ENCODE assay signal across 1 cellular context in the genomic region with DNA sequence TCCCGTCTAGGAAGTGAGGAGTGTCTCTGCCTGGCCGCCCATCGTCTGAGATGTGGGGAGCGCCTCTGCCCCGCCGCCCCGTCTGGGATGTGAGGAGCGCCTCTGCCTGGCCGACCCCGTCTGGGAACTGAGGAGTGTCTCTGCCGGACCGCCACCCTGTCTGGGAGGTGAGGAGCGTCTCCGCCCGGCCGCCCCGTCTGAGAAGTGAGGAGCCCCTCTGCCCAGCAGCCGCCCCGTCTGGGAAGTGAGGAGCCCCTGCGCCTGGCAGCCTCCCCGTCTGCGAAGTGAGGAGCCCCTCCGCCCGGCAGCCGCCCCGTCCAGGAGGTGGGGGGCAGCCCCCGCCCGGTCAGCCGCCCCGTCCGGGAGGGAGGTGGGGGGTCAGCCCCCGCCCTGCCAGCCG. TPM values are rescaled to one million over a fixed set of nuclear protein-coding genes. Genes with fewer than 3 reads are reported as not detected.
"Had no signal": no experiment of that assay in that cellular context is flagged by ENCODE, and none has a peak within 500 bp of the region (broad histone marks: within the 10 kb centered on the region; RNA-seq: fewer than 3 reads in every experiment).

No MANE protein-coding gene starts in this region.

RNA-seq across cellular contexts. Expression of a gene that starts 52.3 kb away (rescaled TPM):
- total RNA-seq: G401 had no signal
